ENCODE assay signal across 15 cellular contexts in genomic region chr10:127043312-127043711, GRCh38.
DNase-seq lines count a peak whose midpoint lies in the region; ATAC-seq and TF ChIP-seq lines count a peak whose summit lies in the region.
"Had no signal": no experiment of that assay in that cellular context is flagged by ENCODE, and none has a peak within 500 bp of the region (broad histone marks: within the 10 kb centered on the region; RNA-seq: fewer than 3 reads in every experiment).

No MANE protein-coding gene starts in this region.

- peaks cover 22% of the 10 kb centered on the region for H3K9me1 ChIP-seq in IMR-90 (ENCODE audit: insufficient read depth, low read length)

- no peak overlapping the region; the same call in 1 of the 2 replicates for H3K18ac ChIP-seq in IMR-90 (ENCODE audit: low read depth, low read length)

- H3K9ac ChIP-seq in IMR-90 (ENCODE audit: low read depth, low read length) = no peak overlapping the region
- H3K9ac ChIP-seq in GM23248 = no peak overlapping the region

- no peak overlapping the region for H3K23ac ChIP-seq in IMR-90 (ENCODE audit: low read depth, low read length)

- no peak overlapping the region for H4K8ac ChIP-seq in IMR-90 (ENCODE audit: low read depth in 2 of 2, low read length in 2 of 2)

- H3K36me3 ChIP-seq in IMR-90 (ENCODE audit: control insufficient read depth, insufficient read depth, low read length) = peaks cover 50% of the 10 kb centered on the region
- no peaks in the 10 kb centered on the region for H3K36me3 ChIP-seq in testis (ENCODE audit: low read depth, missing control alignments)
- peaks cover 61% of the 10 kb centered on the region for H3K36me3 ChIP-seq in lower lobe of right lung
- H3K36me3 ChIP-seq in GM23248 (ENCODE audit: low read depth) = peaks cover 27% of the 10 kb centered on the region

- no peak overlapping the region for H3K27ac ChIP-seq in IMR-90 (ENCODE audit: insufficient read depth, low read length)
- peak overlapping the region; percentile 84; the same call in 1 of the 2 replicates for H3K27ac ChIP-seq in RWPE1
- no peak overlapping the region for H3K27ac ChIP-seq in testis
- H3K27ac ChIP-seq in lower lobe of right lung = no peak overlapping the region
- H3K27ac ChIP-seq in GM23248 = no peak overlapping the region

- H3K56ac ChIP-seq in IMR-90 (ENCODE audit: extremely low read depth, insufficient read depth, low read length) = no peak overlapping the region

- no TSS peak for BruUV-seq in IMR-90 (replicated peaks; lab: Mats Ljungman, UMichigan)

- H3K9me3 ChIP-seq in IMR-90 (ENCODE audit: control insufficient read depth, insufficient read depth, low read length) = peaks cover 2% of the 10 kb centered on the region; the same call in 1 of the 2 replicates
- no peaks in the 10 kb centered on the region for H3K9me3 ChIP-seq in testis
- H3K9me3 ChIP-seq in lower lobe of right lung = no peaks in the 10 kb centered on the region
- no peaks in the 10 kb centered on the region for H3K9me3 ChIP-seq in GM23248 (ENCODE audit: low read depth)

- H2AK5ac ChIP-seq in IMR-90 (ENCODE audit: low read depth, low read length) = no peak overlapping the region; the same call in 1 of the 2 replicates

- TF ChIP-seq RAD21 in IMR-90 (IDR thresholded peaks at IDR 0.05; ENCODE audit: low read length) = no peak

- no peak overlapping the region for H2AK9ac ChIP-seq in IMR-90 (replicated peaks; ENCODE audit: low read depth, low read length, poor library complexity)

- no peak overlapping the region; the same call in 1 of the 2 replicates for H3K4ac ChIP-seq in IMR-90 (ENCODE audit: low read depth, low read length)

- H3K4me2 ChIP-seq in IMR-90 (ENCODE audit: low read depth, low read length) (no peak overlapping the region), GM23248 (ENCODE audit: unreplicated experiment) (no peak overlapping the region)

- no peaks in the 10 kb centered on the region for H3K79me2 ChIP-seq in GM23248 (ENCODE audit: insufficient read depth)

- intact Hi-C loops in IMR-90 (cut with micrococcal nuclease) (no loop called here), testis (cut with DNase I; ENCODE audit: low total_unique reads) (no loop called here), lower lobe of right lung (cut with DNase I) (no loop called here)

- H2AFZ ChIP-seq in IMR-90 (replicated peaks; ENCODE audit: low read length, poor library complexity) (no peak overlapping the region), GM23248 (no peak overlapping the region)

- H3K79me1 ChIP-seq in IMR-90 (ENCODE audit: low read depth in 1 of 2, low read length in 2 of 2) = peaks cover 12 to 55% of the 10 kb centered on the region in 2 experiments; a peak in 3 of 4 replicates

- WGBS in IMR-90 (ENCODE audit: extremely low coverage in 2 of 2, insufficient read length in 1 of 2), 2 experiments = no CpG with 5 or more reads among the region's 9 CpGs
- 90 to 97% methylated on average over 9 of the region's 9 CpGs for WGBS in testis, 2 donors
- 96% methylated on average over 9 of the region's 9 CpGs for WGBS in GM23248 (ENCODE audit: low coverage in 1 of 2, low lambda C conversion rate in 2 of 2, missing lambda C conversion rate in 2 of 2), 2 experiments

- no peaks in the 10 kb centered on the region for H3K9me2 ChIP-seq in GM23248 (ENCODE audit: insufficient read depth)

- H3F3A ChIP-seq in GM23248 (ENCODE audit: insufficient read depth) = peaks cover 43% of the 10 kb centered on the region

- H4K20me1 ChIP-seq in IMR-90 (ENCODE audit: insufficient read depth, low read length) = peaks cover 20% of the 10 kb centered on the region
- 0 out of 2 replicates have a peak, but pooled peaks cover 14% of the 10 kb centered on the region for H4K20me1 ChIP-seq in GM23248 (ENCODE audit: insufficient read depth)

- H2BK20ac ChIP-seq in IMR-90 (ENCODE audit: low read depth, low read length) = no peak overlapping the region

- POLR2A ChIA-PET in IMR-90 (lab: Charles Lee; ENCODE audit: unreplicated experiment) (no interaction called here), RWPE1 (lab: Yijun Ruan, JAX; ENCODE audit: low non-redundant PET) (no interaction called here)

- CTCF ChIA-PET in IMR-90 (lab: Yijun Ruan, JAX) (no interaction called here), RWPE1 (lab: Yijun Ruan, JAX) (interaction anchor here (0.6 to 1.1 kb wide), 2 partner anchors 136 to 308 kb away, joined by 3 to 4 read pairs; no protein-coding TSS in a partner anchor)

- ATAC-seq in IMR-90 (ENCODE audit: low read depth) (no peak), lower lobe of right lung (no peak)

- H2BK120ac ChIP-seq in IMR-90 (ENCODE audit: low read depth, low read length) = no peak overlapping the region

- H2BK5ac ChIP-seq in IMR-90 (ENCODE audit: low read depth, low read length, poor library complexity, severe bottlenecking) = no peak overlapping the region

- H3K4me3 ChIP-seq in IMR-90 (ENCODE audit: insufficient read depth, low read depth, low read length) = no peak overlapping the region
- H3K4me3 ChIP-seq in testis = no peak overlapping the region
- no peak overlapping the region for H3K4me3 ChIP-seq in lower lobe of right lung
- H3K4me3 ChIP-seq in GM23248 = no peak overlapping the region

- no peak overlapping the region for H4K91ac ChIP-seq in IMR-90 (ENCODE audit: insufficient read depth, low read depth, low read length)

- DNase-seq in IMR-90 (no peak), RWPE1 (ENCODE audit: low spot score) (no peak), islet precursor cell (peak; percentile 27), testis (peak; percentile 4), lower lobe of right lung (no peak), GM23248 (no peak)
- DNase-seq: C1 segment of cervical spinal cord; Calu3; CD4-positive, alpha-beta memory T cell; COR-L47; DMS79 treated with DMSO at 0.1 percent for 48 hours; GF-D8; GOT3; H7; HCEC 1CT had no signal

- no peak overlapping the region for H4K5ac ChIP-seq in IMR-90 (ENCODE audit: low read depth, low read length)

- 0 out of 3 replicates have a peak overlapping the region, but pooled peaks have one; percentile 10 for H2BK15ac ChIP-seq in IMR-90 (ENCODE audit: low read depth, low read length)

- in situ Hi-C loops in IMR-90 (cut with MboI; ENCODE audit: low sequenced_read_pairs) = no loop called here
- in situ Hi-C loops in GM23248 (cut with MboI) = no loop called here

- TF ChIP-seq POLR2A in IMR-90 (IDR thresholded peaks at IDR 0.05; ENCODE audit: low read depth, low read length) (no peak), testis (IDR thresholded peaks at IDR 0.05) (no peak)

- dilution Hi-C loops in IMR-90 (cut with HindIII; ENCODE audit: low sequenced_read_pairs, unreplicated experiment) = no loop called here

- H3K27me3 ChIP-seq in IMR-90 (ENCODE audit: control insufficient read depth, insufficient read depth, low read length) = no peaks in the 10 kb centered on the region
- no peaks in the 10 kb centered on the region for H3K27me3 ChIP-seq in testis
- H3K27me3 ChIP-seq in lower lobe of right lung (ENCODE audit: low read depth) = no peaks in the 10 kb centered on the region
- no peaks in the 10 kb centered on the region for H3K27me3 ChIP-seq in GM23248 (replicated peaks; ENCODE audit: insufficient read depth)

- no peak overlapping the region for H3K14ac ChIP-seq in IMR-90 (replicated peaks; ENCODE audit: low read depth, low read length)

- TF ChIP-seq CTCF in IMR-90 (conservative IDR thresholded peaks at IDR 0.05; ENCODE audit: low read depth, low read length) (no peak), RWPE1 (conservative IDR thresholded peaks at IDR 0.05; ENCODE audit: low read depth) (no peak), testis (IDR thresholded peaks at IDR 0.05) (no peak), lower lobe of right lung (IDR thresholded peaks at IDR 0.05) (no peak)

- H3K4me1 ChIP-seq in IMR-90 (ENCODE audit: control insufficient read depth, insufficient read depth, low read length) = peaks cover 22% of the 10 kb centered on the region
- no peaks in the 10 kb centered on the region for H3K4me1 ChIP-seq in testis
- no peaks in the 10 kb centered on the region for H3K4me1 ChIP-seq in lower lobe of right lung
- peaks cover 35% of the 10 kb centered on the region for H3K4me1 ChIP-seq in GM23248 (ENCODE audit: insufficient read depth)

TF ChIP-seq in IMR-90, 13 proteins besides CTCF, POLR2A, EP300 and RAD21:
- TF ChIP-seq SMC3 (IDR thresholded peaks at IDR 0.05; ENCODE audit: low read depth, low read length) (no peak), MAFK (IDR thresholded peaks at IDR 0.05; ENCODE audit: low read depth, low read length) (no peak), USF2 (IDR thresholded peaks at IDR 0.05; ENCODE audit: low read depth, low read length) (no peak), MXI1 (IDR thresholded peaks at IDR 0.05; ENCODE audit: borderline replicate concordance, low read depth, low read length) (no peak), RCOR1 (IDR thresholded peaks at IDR 0.05; ENCODE audit: insufficient replicate concordance, low read length) (no peak), FOS (IDR thresholded peaks at IDR 0.05; ENCODE audit: low read depth, low read length) (no peak), MAZ (IDR thresholded peaks at IDR 0.05; ENCODE audit: borderline replicate concordance, low read depth, low read length) (no peak), CHD1 (IDR thresholded peaks at IDR 0.05; ENCODE audit: low read depth, low read length) (no peak), RFX5 (IDR thresholded peaks at IDR 0.05; ENCODE audit: low read depth, low read length) (no peak), CEBPB (IDR thresholded peaks at IDR 0.05; ENCODE audit: low read depth, low read length) (no peak), ELK1 (IDR thresholded peaks at IDR 0.05; ENCODE audit: borderline replicate concordance, low read depth, low read length) (no peak), NFE2L2 (IDR thresholded peaks at IDR 0.05; ENCODE audit: low read depth, low read length) (no peak), BHLHE40 (IDR thresholded peaks at IDR 0.05; ENCODE audit: low read depth, low read length) (no peak)
TF ChIP-seq in IMR-90: peak in this region for 0.

Comparison
In these comparisons a context has a peak if more than half of its experiments do, and no peak if none do; other contexts are left out.
1. DNase-seq: peak in islet precursor cell (single experiment) and testis (single experiment); none in IMR-90 (single experiment), RWPE1 (single experiment), lower lobe of right lung (single experiment) and GM23248 (single experiment).